In the genomic region with DNA sequence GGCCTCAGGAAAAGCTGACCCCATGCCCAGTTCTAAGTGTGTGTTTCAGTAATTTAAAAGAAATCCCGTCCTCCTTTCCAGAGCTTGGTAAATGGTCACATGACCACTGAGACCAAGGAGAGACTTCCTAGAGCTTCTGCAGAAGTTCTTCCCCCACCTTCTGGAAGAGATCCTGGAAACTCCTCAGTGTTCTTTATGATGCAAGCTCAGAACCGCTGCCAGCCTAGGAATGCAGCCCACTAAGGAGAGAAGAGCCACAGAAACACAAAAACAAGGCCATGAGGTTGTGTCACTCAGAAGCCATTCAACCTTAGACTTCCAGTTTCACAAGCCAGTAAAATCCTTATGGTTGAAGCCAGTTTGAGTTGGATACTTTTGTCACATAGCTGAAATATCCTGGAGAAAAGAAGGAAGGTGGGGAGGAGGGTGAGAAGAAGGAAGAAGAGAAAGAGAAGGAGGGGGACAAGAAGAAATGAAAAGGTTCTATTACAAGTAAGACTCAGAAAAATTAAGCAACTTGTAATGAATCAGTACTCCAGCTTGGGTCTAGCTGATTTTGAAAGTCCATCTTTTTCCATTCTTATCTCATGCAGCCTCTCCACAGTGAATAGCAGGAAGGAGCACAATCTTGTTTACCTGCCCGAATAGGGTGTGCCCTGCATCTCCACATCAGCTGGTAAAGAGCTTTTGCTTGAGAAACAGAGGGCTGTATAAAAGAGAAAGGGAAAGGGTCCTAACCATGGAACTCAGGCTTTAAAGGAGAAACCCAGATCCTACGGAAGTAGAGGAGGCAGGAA, we compare ENCODE assay signal across 11 cellular contexts.
DNase-seq lines count a peak whose midpoint lies in the region; ATAC-seq and TF ChIP-seq lines count a peak whose summit lies in the region.
"Had no signal": no experiment of that assay in that cellular context is flagged by ENCODE, and none has a peak within 500 bp of the region (broad histone marks: within the 10 kb centered on the region; RNA-seq: fewer than 3 reads in every experiment).

No MANE protein-coding gene starts in this region.

- ATAC-seq in GM18517 (IDR thresholded peaks at IDR 0.05; ENCODE audit: unreplicated experiment) = no peak
- ATAC-seq in GM21576 (IDR thresholded peaks at IDR 0.05; ENCODE audit: unreplicated experiment) = no peak

- H3K9me2 ChIP-seq in hepatocyte (replicated peaks; ENCODE audit: insufficient read depth) = no peaks in the 10 kb centered on the region

- no peak for TF ChIP-seq CTCF in fibroblast of mammary gland (conservative IDR thresholded peaks at IDR 0.05; ENCODE audit: control insufficient read depth, insufficient read depth, low read depth, low read length)
- TF ChIP-seq CTCF in hepatocyte (IDR thresholded peaks at IDR 0.05; ENCODE audit: poor library complexity) = no peak

- no peaks in the 10 kb centered on the region for H3K79me2 ChIP-seq in hepatocyte

- H3K4me1 ChIP-seq in hepatocyte (ENCODE audit: insufficient read depth) = no peaks in the 10 kb centered on the region

- H3K36me3 ChIP-seq in hepatocyte (replicated peaks; ENCODE audit: insufficient read depth, low read depth) = no peaks in the 10 kb centered on the region

- no peaks in the 10 kb centered on the region for H3K27me3 ChIP-seq in hepatocyte

- H3K9me3 ChIP-seq in hepatocyte (ENCODE audit: low read depth) = no peaks in the 10 kb centered on the region

- WGBS in hepatocyte (ENCODE audit: low lambda C conversion rate, missing lambda C conversion rate) = 80% methylated on average over 4 of the region's 4 CpGs

- peak; percentile 63 for DNase-seq in AG20443 (ENCODE audit: low spot score)
- peak; percentile 76 for DNase-seq in NCI-H2029 treated with DMSO at 0.1 percent for 48 hours (lab: John Stamatoyannopoulos, UW)
- DNase-seq in fibroblast of mammary gland (ENCODE audit: low read depth) = peak; percentile 71
- DNase-seq in myocyte (ENCODE audit: low read depth) = peak; percentile 57
- no peak for DNase-seq in hepatocyte (ENCODE audit: low spot score)
- no peak for DNase-seq in COLO668 (lab: John Stamatoyannopoulos, UW; ENCODE audit: unreplicated experiment)
- DNase-seq: activated CD4-positive, alpha-beta memory T cell treated with anti-CD3 and anti-CD28 coated beads, Interleukin-2, amount 10 ng/mL, durations not matched to agents 7 days and 5 days; NCI-H1436 had no signal

- H2AFZ ChIP-seq in hepatocyte = no peak overlapping the region

- H3K4me2 ChIP-seq in hepatocyte = no peak overlapping the region

- no peaks in the 10 kb centered on the region for H4K20me1 ChIP-seq in hepatocyte (ENCODE audit: insufficient read depth, poor library complexity, severe bottlenecking)

- H3K27ac ChIP-seq in hepatocyte = no peak overlapping the region

- H3K4me3 ChIP-seq in fibroblast of mammary gland (ENCODE audit: control insufficient read depth, low read depth, low read length) (no peak overlapping the region), hepatocyte (no peak overlapping the region)
- H3K4me3 ChIP-seq: skin epidermis had no signal

Comparison
In these comparisons a context has a peak if more than half of its experiments do, and no peak if none do; other contexts are left out.
1. DNase-seq: peak in AG20443 (single experiment), NCI-H2029 treated with DMSO at 0.1 percent for 48 hours (single experiment), fibroblast of mammary gland (single experiment) and myocyte (single experiment); none in hepatocyte (single experiment) and COLO668 (single experiment).